In genomic region chr2:64837116-64837704, GRCh38 we compare ENCODE assay signal across 14 cellular contexts.
A peak's percentile ranks its signal among the peaks of the same experiment; 100 is the strongest.
DNase-seq lines count a peak whose midpoint lies in the region; ATAC-seq and TF ChIP-seq lines count a peak whose summit lies in the region.
"Had no signal": no experiment of that assay in that cellular context is flagged by ENCODE, and none has a peak within 500 bp of the region (broad histone marks: within the 10 kb centered on the region; RNA-seq: fewer than 3 reads in every experiment).

No MANE protein-coding gene starts in this region.

- H3F3A ChIP-seq in SK-N-SH (replicated peaks; ENCODE audit: insufficient read depth), result peaks cover 17% of the 10 kb centered on the region

- CTCF ChIA-PET in SK-N-SH (lab: Yijun Ruan, JAX), result interaction anchor here (1.0 to 1.5 kb wide), 2 partner anchors 15 to 250 kb away, joined by 3 to 5 read pairs; no protein-coding TSS in a partner anchor

- no peak overlapping the region for H2AFZ ChIP-seq in SK-N-SH (ENCODE audit: low read depth)

- H4K20me1 ChIP-seq in SK-N-SH (ENCODE audit: insufficient read depth), result no peaks in the 10 kb centered on the region

- no peak for TF ChIP-seq CTCF in SK-N-SH (IDR thresholded peaks at IDR 0.05)
- TF ChIP-seq CTCF in foreskin keratinocyte (conservative IDR thresholded peaks at IDR 0.05), result no peak

- POLR2A ChIA-PET in SK-N-SH (lab: Yijun Ruan, JAX), result no interaction called here

- H3K4me3 ChIP-seq in SK-N-SH (ENCODE audit: low read depth in 2 of 2, low read length in 1 of 2), result no peak overlapping the region
- H3K4me3 ChIP-seq: gastroesophageal sphincter had no signal

- peaks cover 0 to 21% of the 10 kb centered on the region in 2 experiments; a peak in 2 of 4 replicates for H3K4me1 ChIP-seq in SK-N-SH (ENCODE audit: control insufficient read depth in 1 of 2, insufficient read depth in 2 of 2, low read depth in 1 of 2, low read length in 1 of 2)
- H3K4me1 ChIP-seq in foreskin keratinocyte, result peaks cover 11% of the 10 kb centered on the region

- H3K9me3 ChIP-seq in SK-N-SH, result no peaks in the 10 kb centered on the region
- H3K9me3 ChIP-seq: gastroesophageal sphincter had no signal

- 61% methylated on average over 10 of the region's 10 CpGs for WGBS in SK-N-SH (ENCODE audit: low lambda C conversion rate)

- H3K27me3 ChIP-seq in SK-N-SH (ENCODE audit: insufficient read depth), result no peaks in the 10 kb centered on the region
- no peaks in the 10 kb centered on the region for H3K27me3 ChIP-seq in foreskin keratinocyte
- H3K27me3 ChIP-seq: gastroesophageal sphincter had no signal

- ATAC-seq in foreskin keratinocyte (peak; percentile 58), GM19351 (IDR thresholded peaks at IDR 0.05; ENCODE audit: unreplicated experiment) (no peak)
- ATAC-seq: activated T-cell treated with anti-CD3 and anti-CD28 coated beads, Interleukin-2, amount 50 U/mL, for 72 hours; gastroesophageal sphincter; WTC11 had no signal

- H3K9ac ChIP-seq in SK-N-SH, result no peak overlapping the region

- no peak for TF ChIP-seq RAD21 in SK-N-SH (IDR thresholded peaks at IDR 0.05; ENCODE audit: low read length)

- DNase-seq in DMS53 (lab: John Stamatoyannopoulos, UW), result peak; percentile 22
- DNase-seq in DMS53 treated with DMSO at 0.1 percent for 48 hours (lab: John Stamatoyannopoulos, UW; ENCODE audit: unreplicated experiment), result no peak
- DNase-seq in SK-N-SH, result no peak
- peak; percentile 63 to 83 for DNase-seq in foreskin keratinocyte
- peak; percentile 80 for DNase-seq in stromal cell of bone marrow (ENCODE audit: low read depth)
- DNase-seq in activated CD4-positive, alpha-beta T cell treated with anti-CD3 and anti-CD28 coated beads, Interleukin-2, amount 50 U/mL, for 4 hours, result no peak
- DNase-seq in RKO (ENCODE audit: low spot score), result no peak
- DNase-seq: activated T-cell treated with anti-CD3 and anti-CD28 coated beads, Interleukin-2, amount 50 U/mL, for 72 hours; caudate nucleus; OCI-M1 had no signal

- H3K36me3 ChIP-seq in SK-N-SH (replicated peaks in 1 of 2; ENCODE audit: control insufficient read depth in 1 of 2, insufficient read depth in 2 of 2, low read length in 1 of 2), result no peaks in the 10 kb centered on the region
- H3K36me3 ChIP-seq: gastroesophageal sphincter had no signal

- H3K27ac ChIP-seq in SK-N-SH (ENCODE audit: low read depth in 2 of 2, low read length in 1 of 2) (peak overlapping the region in 1 of 2 experiments; percentile 68; a peak in 1 of 4 replicates), foreskin keratinocyte (peak overlapping the region; percentile 71)
- H3K27ac ChIP-seq: 22Rv1, gastroesophageal sphincter had no signal

- no peaks in the 10 kb centered on the region for H3K9me2 ChIP-seq in SK-N-SH

- H3K4me2 ChIP-seq in SK-N-SH, result no peak overlapping the region

- no peaks in the 10 kb centered on the region for H3K79me2 ChIP-seq in SK-N-SH (ENCODE audit: insufficient read depth)

- TF ChIP-seq EP300 in SK-N-SH (IDR thresholded peaks at IDR 0.05; ENCODE audit: borderline replicate concordance in 1 of 2, low read depth in 1 of 2, low read length in 1 of 2), result no peak

TF ChIP-seq in SK-N-SH, 30 proteins besides CTCF, POLR2A, EP300 and RAD21:
- TF ChIP-seq NFIC (IDR thresholded peaks at IDR 0.05; ENCODE audit: borderline replicate concordance) (no peak), MAX (IDR thresholded peaks at IDR 0.05; ENCODE audit: low read depth) (peak; percentile 55; the same call in 1 of the 2 replicates), CHD2 (IDR thresholded peaks at IDR 0.05; ENCODE audit: low read length, partially characterized antibody) (no peak)
TF ChIP-seq in SK-N-SH: peak in this region for 1.

Comparison
In these comparisons a context has a peak if more than half of its experiments do, and no peak if none do; other contexts are left out.
1. DNase-seq: peak in DMS53 (single experiment), foreskin keratinocyte (2 of 2) and stromal cell of bone marrow (single experiment); none in DMS53 treated with DMSO at 0.1 percent for 48 hours (single experiment), SK-N-SH (single experiment), activated CD4-positive, alpha-beta T cell treated with anti-CD3 and anti-CD28 coated beads, Interleukin-2, amount 50 U/mL, for 4 hours (0 of 2) and RKO (single experiment).